In the genomic region with DNA sequence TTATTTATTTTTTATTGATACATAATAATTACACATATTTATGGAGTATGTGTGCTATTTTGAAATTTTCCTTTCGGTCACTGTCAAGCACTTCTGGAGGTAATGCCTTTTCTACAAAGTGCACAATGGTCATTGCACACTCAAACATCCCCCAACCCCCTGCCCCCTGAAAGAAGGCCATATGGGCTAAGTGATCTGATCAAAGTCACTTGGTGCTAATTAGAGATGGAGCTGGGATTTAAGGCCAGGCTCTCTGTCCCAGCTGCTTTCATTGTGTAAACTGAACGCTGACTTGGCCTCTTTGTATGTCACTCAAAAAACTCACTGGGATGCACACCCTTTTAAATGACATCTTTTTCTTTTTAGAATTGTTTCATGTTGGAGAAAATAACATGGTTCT, we compare ENCODE assay signal across 19 cellular contexts.
A peak's percentile ranks its signal among the peaks of the same experiment; 100 is the strongest.
DNase-seq lines count a peak whose midpoint lies in the region; ATAC-seq and TF ChIP-seq lines count a peak whose summit lies in the region.
"Had no signal": no experiment of that assay in that cellular context is flagged by ENCODE, and none has a peak within 500 bp of the region (broad histone marks: within the 10 kb centered on the region; RNA-seq: fewer than 3 reads in every experiment).

No MANE protein-coding gene starts in this region.

- ATAC-seq in Right ventricle myocardium superior (ENCODE audit: poor library complexity), result no peak

- no peaks in the 10 kb centered on the region for H3K27me3 Mint-ChIP-seq in neural crest cell (ENCODE audit: low read depth)

- H3K4me1 Mint-ChIP-seq in neural crest cell, result peaks cover 76% of the 10 kb centered on the region

- H3K9me3 Mint-ChIP-seq in neural crest cell, result no peaks in the 10 kb centered on the region
- H3K9me3 Mint-ChIP-seq: T-helper 1 cell treated with Interleukin-12 subunit alpha and Interleukin-12 subunit beta and Interleukin-4 antibody, amounts not matched to agents 30 μg/mL and 1 μg/mL, for 36 hours had no signal

- peak overlapping the region; percentile 18 for H3K4me3 Mint-ChIP-seq in neural crest cell
- H3K4me3 Mint-ChIP-seq: CD4-positive, alpha-beta memory T cell; T-helper 1 cell treated with Interleukin-12 subunit alpha and Interleukin-12 subunit beta and Interleukin-4 antibody, amounts not matched to agents 30 μg/mL and 1 μg/mL, for 36 hours had no signal

- no peak for TF ChIP-seq CTCF in neural crest cell (conservative IDR thresholded peaks at IDR 0.05)

- peak overlapping the region; percentile 69 for H3K27ac Mint-ChIP-seq in neural crest cell (ENCODE audit: unreplicated experiment)
- H3K27ac Mint-ChIP-seq: CD4-positive, alpha-beta memory T cell; T-helper 1 cell treated with Interleukin-12 subunit alpha and Interleukin-12 subunit beta and Interleukin-4 antibody, amounts not matched to agents 30 μg/mL and 1 μg/mL, for 36 hours had no signal

- peak in 2 of 3 experiments; percentile 27 to 56 for DNase-seq in NCI-H1417 (lab: John Stamatoyannopoulos, UW)
- DNase-seq in NCI-H1417 treated with DMSO at 0.1 percent for 48 hours (lab: John Stamatoyannopoulos, UW), result no peak
- peak; percentile 16 for DNase-seq in NCI-H2171 (lab: John Stamatoyannopoulos, UW)
- DNase-seq in SK-N-DZ (ENCODE audit: low spot score), result peak; percentile 74
- DNase-seq in neural crest cell (ENCODE audit: low read depth, low spot score), result no peak
- no peak for DNase-seq in stimulated activated CD4-positive, alpha-beta T cell treated with anti-CD3 and anti-CD28 coated beads, Interleukin-2, amount 100 ng/mL, for 24 hours
- no peak for DNase-seq in SHP77 treated with DMSO at 0.1 percent for 48 hours (lab: John Stamatoyannopoulos, UW)
- no peak for DNase-seq in Right ventricle myocardium superior
- DNase-seq: ACHN; Caco-2; CD4-positive, alpha-beta memory T cell; DMS53; GDM1; IMR-90; NCI-H1105; NCI-H187; NCI-H526 treated with DMSO at 0.1 percent for 48 hours; NK-92 treated with Interleukin-12 subunit alpha and Interleukin-12 subunit beta, amount 100 ng/mL, for 24 hours had no signal

- intact Hi-C loops in Right ventricle myocardium superior (cut with DNase I), result no loop called here

- no peaks in the 10 kb centered on the region for H3K36me3 Mint-ChIP-seq in neural crest cell (ENCODE audit: low read depth)
- H3K36me3 Mint-ChIP-seq: CD4-positive, alpha-beta memory T cell had no signal

Comparison
In these comparisons a context has a peak if more than half of its experiments do, and no peak if none do; other contexts are left out.
1. DNase-seq: peak in NCI-H1417 (2 of 3), NCI-H2171 (single experiment) and SK-N-DZ (single experiment); none in NCI-H1417 treated with DMSO at 0.1 percent for 48 hours (single experiment), neural crest cell (single experiment), stimulated activated CD4-positive, alpha-beta T cell treated with anti-CD3 and anti-CD28 coated beads, Interleukin-2, amount 100 ng/mL, for 24 hours (0 of 2), SHP77 treated with DMSO at 0.1 percent for 48 hours (single experiment) and Right ventricle myocardium superior (single experiment).